Comparison of ENCODE assay signal across 8 cellular contexts in the genomic region with DNA sequence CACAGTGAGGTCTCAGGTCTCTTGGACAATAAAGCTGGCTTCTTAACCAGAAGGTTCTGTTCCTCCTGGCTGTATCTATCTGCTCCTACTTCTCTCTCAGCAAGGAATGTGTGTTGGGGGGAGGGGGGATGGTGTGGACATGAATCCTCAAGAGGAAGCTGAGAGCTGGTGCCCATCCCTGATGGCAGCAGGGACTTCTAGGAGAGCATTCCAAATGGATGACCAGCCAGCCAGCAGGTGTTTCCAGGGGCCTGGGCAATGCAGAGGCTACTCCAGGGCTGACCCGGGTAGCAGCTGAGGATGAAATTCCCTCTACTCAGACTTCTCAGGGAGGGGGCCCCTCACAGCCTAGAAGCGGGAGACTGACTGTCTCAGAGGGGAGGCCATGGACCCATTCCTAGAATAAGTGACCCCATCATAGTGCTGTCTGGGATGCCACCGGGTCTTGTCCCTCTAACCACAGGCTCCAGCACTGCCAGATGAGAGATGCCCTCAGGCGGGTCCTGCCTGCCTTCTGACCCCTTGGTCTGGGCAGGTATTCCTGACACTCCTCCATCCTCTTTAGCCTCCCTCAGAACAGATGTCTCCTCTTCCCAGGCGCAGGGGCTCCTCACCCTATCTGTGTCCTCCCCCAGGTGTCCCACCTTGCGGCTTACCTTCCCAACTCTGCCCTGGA. TPM values are rescaled to one million over a fixed set of nuclear protein-coding genes. Genes with fewer than 3 reads are reported as not detected.
DNase-seq lines count a peak whose midpoint lies in the region; ATAC-seq and TF ChIP-seq lines count a peak whose summit lies in the region.

No MANE protein-coding gene starts in this region.

- no peak for TF ChIP-seq POLR2A in ovary (IDR thresholded peaks at IDR 0.05)

- no peaks in the 10 kb centered on the region for H3K27me3 ChIP-seq in esophagus (ENCODE audit: control insufficient read depth in 1 of 2, insufficient read depth in 2 of 2, low read length in 2 of 2)
- H3K27me3 ChIP-seq in ovary, result no peaks in the 10 kb centered on the region

- TF ChIP-seq CTCF in ovary (IDR thresholded peaks at IDR 0.05), result no peak

- H3K27ac ChIP-seq in esophagus (ENCODE audit: low read depth in 2 of 2, low read length in 1 of 2), result no peak overlapping the region
- H3K27ac ChIP-seq in ovary, result no peak overlapping the region

- DNase-seq in EH (ENCODE audit: low read depth), result peak; percentile 57
- DNase-seq in NCI-H69 (lab: John Stamatoyannopoulos, UW), result peak; percentile 58
- no peak for DNase-seq in ovary
- DNase-seq in AG08395 (ENCODE audit: low spot score), result no peak
- DNase-seq in SHP77 treated with DMSO at 0.1 percent for 48 hours (lab: John Stamatoyannopoulos, UW), result no peak

- 74 to 79% methylated on average over 6 of the region's 6 CpGs for WGBS in esophagus, 2 donors
- WGBS in ovary, 3 donors, result 59 to 70% (median 61%) methylated on average over 6 of the region's 6 CpGs

- intact Hi-C loops in ovary (cut with DNase I), result loop anchor here in 1 of 4 donors (5.0 kb wide), 1 partner anchor 149 kb away; no protein-coding TSS in a partner anchor

- no peak for ATAC-seq in HG03354 (IDR thresholded peaks at IDR 0.05; ENCODE audit: poor library complexity, severe bottlenecking, unreplicated experiment)
- no peak for ATAC-seq in HG02870 (IDR thresholded peaks at IDR 0.05; ENCODE audit: unreplicated experiment)

- TF ChIP-seq EP300 in ovary (IDR thresholded peaks at IDR 0.05), result no peak

- H3K36me3 ChIP-seq in esophagus (ENCODE audit: control insufficient read depth in 2 of 2, insufficient read depth in 2 of 2, low read length in 1 of 2), result no peaks in the 10 kb centered on the region
- H3K36me3 ChIP-seq in ovary, result no peaks in the 10 kb centered on the region

- peaks cover 4 to 5% of the 10 kb centered on the region in 2 donors for H3K4me1 ChIP-seq in esophagus (ENCODE audit: control insufficient read depth in 2 of 2, insufficient read depth in 2 of 2, low read length in 1 of 2)
- peaks cover 2% of the 10 kb centered on the region for H3K4me1 ChIP-seq in ovary (ENCODE audit: insufficient read depth)

- H3K9me3 ChIP-seq in esophagus (ENCODE audit: control insufficient read depth in 2 of 2, insufficient read depth in 1 of 2, low read depth in 1 of 2, low read length in 1 of 2), result no peaks in the 10 kb centered on the region
- H3K9me3 ChIP-seq in ovary, result no peaks in the 10 kb centered on the region

- peak overlapping the region; percentile 49 to 90 for H3K4me3 ChIP-seq in esophagus (ENCODE audit: low read depth in 1 of 2, low read length in 2 of 2)
- peak overlapping the region; percentile 60 for H3K4me3 ChIP-seq in ovary

RNA-seq across cellular contexts. Expression of gene RAB15, which starts 1.2 kb away (rescaled TPM):
- 1 to 10 TPM; 3.2 to 3.3 TPM for polyA plus RNA-seq in esophagus
- 1 to 10 TPM in 5 of 7 donors, under 1 TPM in 2; 0.83 to 2.9 (median 2.5) TPM for total RNA-seq in ovary
- polyA plus RNA-seq in ovary, result 1 to 10 TPM; 3.8 to 5.7 TPM

RNA-seq across cellular contexts. Expression of gene FNTB, which starts 15.8 kb away (rescaled TPM):
- polyA plus RNA-seq in esophagus (10 to 100 TPM; 13.3 to 14.6 TPM), ovary (10 to 100 TPM in 1 of 2 donors, 1 to 10 TPM in 1; 8.0 to 19.0 TPM)
- total RNA-seq in ovary, result 10 to 100 TPM in 6 of 7 donors, 1 to 10 TPM in 1; 9.5 to 16.4 (median 14.1) TPM

RNA-seq across cellular contexts. Expression of gene GPX2, which starts 28.4 kb away (rescaled TPM):
- polyA plus RNA-seq in esophagus (100 to 1,000 TPM in 1 of 2 donors, 10 to 100 TPM in 1; 77.2 to 128 TPM), ovary (not detected)
- total RNA-seq in ovary, result 1 to 10 TPM in 1 of 7 donors, under 1 TPM in 1, not detected in 5; 1.00 to 4.8 TPM

RNA-seq across cellular contexts. Expression of gene CHURC1, which starts 56.7 kb away (rescaled TPM):
- polyA plus RNA-seq in esophagus, result 10 to 100 TPM; 30.3 to 31.7 TPM
- total RNA-seq in ovary, result 100 to 1,000 TPM in 2 of 7 donors, 10 to 100 TPM in 5; 57.8 to 126 (median 70.5) TPM
- polyA plus RNA-seq in ovary, result 10 to 100 TPM; 50.1 to 64.6 TPM

Comparison
In these comparisons a context has a peak if more than half of its experiments do, and no peak if none do; other contexts are left out.
1. DNase-seq: peak in EH (single experiment) and NCI-H69 (single experiment); none in ovary (0 of 5), AG08395 (single experiment) and SHP77 treated with DMSO at 0.1 percent for 48 hours (single experiment).
2. RNA of gene GPX2, which starts 28.4 kb away (polyA plus RNA-seq): 77.2 to 128 TPM in esophagus; not detected in ovary; every median in the first group is over 10 times any median in the second.